In genomic region chr12:69412655-69413054, GRCh38 we compare ENCODE assay signal across 2 cellular contexts.
TF ChIP-seq lines count a peak whose summit lies in the region.

No MANE protein-coding gene starts in this region.

TF ChIP-seq in SK-N-SH treated with all-trans-retinoic acid at 6 μM for 48 hours, 23 proteins besides CTCF, POLR2A, EP300 and RAD21 (continued from another document):
- TF ChIP-seq, protein P1, sequence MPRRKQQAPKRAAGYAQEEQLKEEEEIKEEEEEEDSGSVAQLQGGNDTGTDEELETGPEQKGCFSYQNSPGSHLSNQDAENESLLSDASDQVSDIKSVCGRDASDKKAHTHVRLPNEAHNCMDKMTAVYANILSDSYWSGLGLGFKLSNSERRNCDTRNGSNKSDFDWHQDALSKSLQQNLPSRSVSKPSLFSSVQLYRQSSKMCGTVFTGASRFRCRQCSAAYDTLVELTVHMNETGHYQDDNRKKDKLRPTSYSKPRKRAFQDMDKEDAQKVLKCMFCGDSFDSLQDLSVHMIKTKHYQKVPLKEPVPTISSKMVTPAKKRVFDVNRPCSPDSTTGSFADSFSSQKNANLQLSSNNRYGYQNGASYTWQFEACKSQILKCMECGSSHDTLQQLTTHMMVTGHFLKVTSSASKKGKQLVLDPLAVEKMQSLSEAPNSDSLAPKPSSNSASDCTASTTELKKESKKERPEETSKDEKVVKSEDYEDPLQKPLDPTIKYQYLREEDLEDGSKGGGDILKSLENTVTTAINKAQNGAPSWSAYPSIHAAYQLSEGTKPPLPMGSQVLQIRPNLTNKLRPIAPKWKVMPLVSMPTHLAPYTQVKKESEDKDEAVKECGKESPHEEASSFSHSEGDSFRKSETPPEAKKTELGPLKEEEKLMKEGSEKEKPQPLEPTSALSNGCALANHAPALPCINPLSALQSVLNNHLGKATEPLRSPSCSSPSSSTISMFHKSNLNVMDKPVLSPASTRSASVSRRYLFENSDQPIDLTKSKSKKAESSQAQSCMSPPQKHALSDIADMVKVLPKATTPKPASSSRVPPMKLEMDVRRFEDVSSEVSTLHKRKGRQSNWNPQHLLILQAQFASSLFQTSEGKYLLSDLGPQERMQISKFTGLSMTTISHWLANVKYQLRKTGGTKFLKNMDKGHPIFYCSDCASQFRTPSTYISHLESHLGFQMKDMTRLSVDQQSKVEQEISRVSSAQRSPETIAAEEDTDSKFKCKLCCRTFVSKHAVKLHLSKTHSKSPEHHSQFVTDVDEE (CRISPR knock-in tag; IDR thresholded peaks at IDR 0.05), result no peak
- no peak for TF ChIP-seq BACH2 (CRISPR knock-in tag; IDR thresholded peaks at IDR 0.05; ENCODE audit: borderline replicate concordance)
- TF ChIP-seq ZFP3 (CRISPR knock-in tag; IDR thresholded peaks at IDR 0.05), result peak; percentile 84
- TF ChIP-seq ESRRG (CRISPR knock-in tag; IDR thresholded peaks at IDR 0.05), result no peak
- no peak for TF ChIP-seq CSRNP3 (CRISPR knock-in tag; IDR thresholded peaks at IDR 0.05)
- no peak for TF ChIP-seq ZC3H10 (CRISPR knock-in tag; IDR thresholded peaks at IDR 0.05)
- TF ChIP-seq TOX (CRISPR knock-in tag; IDR thresholded peaks at IDR 0.05; ENCODE audit: borderline replicate concordance), result no peak
- TF ChIP-seq, protein P2, sequence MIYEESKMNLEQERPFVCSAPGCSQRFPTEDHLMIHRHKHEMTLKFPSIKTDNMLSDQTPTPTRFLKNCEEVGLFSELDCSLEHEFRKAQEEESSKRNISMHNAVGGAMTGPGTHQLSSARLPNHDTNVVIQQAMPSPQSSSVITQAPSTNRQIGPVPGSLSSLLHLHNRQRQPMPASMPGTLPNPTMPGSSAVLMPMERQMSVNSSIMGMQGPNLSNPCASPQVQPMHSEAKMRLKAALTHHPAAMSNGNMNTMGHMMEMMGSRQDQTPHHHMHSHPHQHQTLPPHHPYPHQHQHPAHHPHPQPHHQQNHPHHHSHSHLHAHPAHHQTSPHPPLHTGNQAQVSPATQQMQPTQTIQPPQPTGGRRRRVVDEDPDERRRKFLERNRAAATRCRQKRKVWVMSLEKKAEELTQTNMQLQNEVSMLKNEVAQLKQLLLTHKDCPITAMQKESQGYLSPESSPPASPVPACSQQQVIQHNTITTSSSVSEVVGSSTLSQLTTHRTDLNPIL (CRISPR knock-in tag; IDR thresholded peaks at IDR 0.05; ENCODE audit: low read depth), result no peak

TF ChIP-seq in SK-N-SH, 30 proteins besides CTCF, POLR2A, EP300 and RAD21 (continued from another document):
- TF ChIP-seq, protein P3, sequence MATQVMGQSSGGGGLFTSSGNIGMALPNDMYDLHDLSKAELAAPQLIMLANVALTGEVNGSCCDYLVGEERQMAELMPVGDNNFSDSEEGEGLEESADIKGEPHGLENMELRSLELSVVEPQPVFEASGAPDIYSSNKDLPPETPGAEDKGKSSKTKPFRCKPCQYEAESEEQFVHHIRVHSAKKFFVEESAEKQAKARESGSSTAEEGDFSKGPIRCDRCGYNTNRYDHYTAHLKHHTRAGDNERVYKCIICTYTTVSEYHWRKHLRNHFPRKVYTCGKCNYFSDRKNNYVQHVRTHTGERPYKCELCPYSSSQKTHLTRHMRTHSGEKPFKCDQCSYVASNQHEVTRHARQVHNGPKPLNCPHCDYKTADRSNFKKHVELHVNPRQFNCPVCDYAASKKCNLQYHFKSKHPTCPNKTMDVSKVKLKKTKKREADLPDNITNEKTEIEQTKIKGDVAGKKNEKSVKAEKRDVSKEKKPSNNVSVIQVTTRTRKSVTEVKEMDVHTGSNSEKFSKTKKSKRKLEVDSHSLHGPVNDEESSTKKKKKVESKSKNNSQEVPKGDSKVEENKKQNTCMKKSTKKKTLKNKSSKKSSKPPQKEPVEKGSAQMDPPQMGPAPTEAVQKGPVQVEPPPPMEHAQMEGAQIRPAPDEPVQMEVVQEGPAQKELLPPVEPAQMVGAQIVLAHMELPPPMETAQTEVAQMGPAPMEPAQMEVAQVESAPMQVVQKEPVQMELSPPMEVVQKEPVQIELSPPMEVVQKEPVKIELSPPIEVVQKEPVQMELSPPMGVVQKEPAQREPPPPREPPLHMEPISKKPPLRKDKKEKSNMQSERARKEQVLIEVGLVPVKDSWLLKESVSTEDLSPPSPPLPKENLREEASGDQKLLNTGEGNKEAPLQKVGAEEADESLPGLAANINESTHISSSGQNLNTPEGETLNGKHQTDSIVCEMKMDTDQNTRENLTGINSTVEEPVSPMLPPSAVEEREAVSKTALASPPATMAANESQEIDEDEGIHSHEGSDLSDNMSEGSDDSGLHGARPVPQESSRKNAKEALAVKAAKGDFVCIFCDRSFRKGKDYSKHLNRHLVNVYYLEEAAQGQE (IDR thresholded peaks at IDR 0.05; ENCODE audit: low read depth, low read length), result no peak
- TF ChIP-seq GABPA (IDR thresholded peaks at IDR 0.05; ENCODE audit: low read depth), result no peak
- no peak for TF ChIP-seq USF2 (IDR thresholded peaks at IDR 0.05; ENCODE audit: borderline replicate concordance, low read depth, low read length)
- no peak for TF ChIP-seq GATA2 (CRISPR knock-in tag; IDR thresholded peaks at IDR 0.05)
- TF ChIP-seq MEF2A (IDR thresholded peaks at IDR 0.05; ENCODE audit: borderline replicate concordance, low read depth), result no peak
